Comparison of ENCODE assay signal across 8 cellular contexts in the genomic region with DNA sequence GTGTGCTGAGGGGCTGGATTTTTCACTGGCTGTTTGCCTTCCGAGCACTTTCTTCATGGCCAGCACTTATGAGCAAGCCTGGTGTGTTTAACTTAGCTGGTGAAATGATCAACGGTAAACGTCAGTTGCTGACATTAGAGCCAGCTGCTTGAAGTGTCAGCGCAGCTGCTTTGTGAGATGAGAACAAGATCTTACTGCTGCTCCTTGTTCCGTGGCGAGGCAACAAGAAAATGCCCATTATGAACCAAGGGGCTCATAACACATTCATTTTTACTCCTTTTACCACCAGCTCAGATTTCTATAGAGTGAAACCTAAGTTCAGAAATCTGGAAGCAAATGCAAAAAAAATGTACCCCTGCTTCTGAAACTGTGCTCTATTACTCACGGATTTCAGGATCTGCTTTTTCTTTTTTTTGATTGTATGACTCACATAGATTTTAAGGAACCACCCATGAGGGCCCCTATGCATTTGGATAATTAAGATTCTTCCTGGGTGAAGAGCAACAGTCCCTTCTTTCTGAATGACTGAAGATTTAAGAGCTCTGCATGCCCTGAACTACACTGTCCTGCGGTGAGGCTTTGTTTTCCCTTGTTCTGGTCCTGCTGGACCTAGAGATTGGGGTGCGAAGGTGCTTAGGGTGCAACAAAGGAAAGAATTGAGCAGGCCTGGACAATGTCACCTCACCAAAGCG.
DNase-seq lines count a peak whose midpoint lies in the region; FAIRE-seq and TF ChIP-seq lines count a peak whose summit lies in the region.

No MANE protein-coding gene starts in this region.

- 12 to 18% methylated on average over 7 to 10 of the region's 10 CpGs for WGBS in transverse colon (ENCODE audit: low coverage in 1 of 2), 2 donors

- H3K27ac Mint-ChIP-seq in activated T-helper 1 cell treated with anti-CD3 and anti-CD28 coated beads, Interleukin-12 subunit alpha, Interleukin-12 subunit beta, Interleukin-2, Interleukin-4 antibody, amounts not matched to agents 30 ng/mL and 10 ng/mL and 1 ng/mL, durations not matched to agents 14 hours and 24 hours and 36 hours: peak overlapping the region; percentile 21
- H3K27ac Mint-ChIP-seq in CD8-positive, alpha-beta memory T cell: no peak overlapping the region

- TF ChIP-seq EP300 in transverse colon (IDR thresholded peaks at IDR 0.05; ENCODE audit: low read depth): no peak

- H3K27me3 Mint-ChIP-seq in activated T-helper 1 cell treated with anti-CD3 and anti-CD28 coated beads, Interleukin-12 subunit alpha, Interleukin-12 subunit beta, Interleukin-2, Interleukin-4 antibody, amounts not matched to agents 30 ng/mL and 10 ng/mL and 1 ng/mL, durations not matched to agents 14 hours and 24 hours and 36 hours (ENCODE audit: insufficient read depth): peaks cover 8% of the 10 kb centered on the region
- peaks cover 3 to 39% of the 10 kb centered on the region in 2 donors for H3K27me3 Mint-ChIP-seq in CD8-positive, alpha-beta memory T cell

- peaks cover 14% of the 10 kb centered on the region for H3K4me1 Mint-ChIP-seq in activated T-helper 1 cell treated with anti-CD3 and anti-CD28 coated beads, Interleukin-12 subunit alpha, Interleukin-12 subunit beta, Interleukin-2, Interleukin-4 antibody, amounts not matched to agents 30 ng/mL and 10 ng/mL and 1 ng/mL, durations not matched to agents 14 hours and 24 hours and 36 hours (ENCODE audit: low read depth)
- H3K4me1 Mint-ChIP-seq in CD8-positive, alpha-beta memory T cell: no peaks in the 10 kb centered on the region

- no peak for TF ChIP-seq POLR2A in transverse colon (IDR thresholded peaks at IDR 0.05)

- CTCF ChIA-PET in CD8-positive, alpha-beta memory T cell (lab: Charles Lee): no interaction called here

- FAIRE-seq in islet of Langerhans (lab: Jason Lieb, UNC) (peak; percentile 93), GM19239 (lab: Jason Lieb, UNC) (no peak)

- H3K36me3 Mint-ChIP-seq in activated T-helper 1 cell treated with anti-CD3 and anti-CD28 coated beads, Interleukin-12 subunit alpha, Interleukin-12 subunit beta, Interleukin-2, Interleukin-4 antibody, amounts not matched to agents 30 ng/mL and 10 ng/mL and 1 ng/mL, durations not matched to agents 14 hours and 24 hours and 36 hours (ENCODE audit: low read depth): no peaks in the 10 kb centered on the region
- H3K36me3 Mint-ChIP-seq in CD8-positive, alpha-beta memory T cell: no peaks in the 10 kb centered on the region

- no peaks in the 10 kb centered on the region for H3K36me3 ChIP-seq in transverse colon
- H3K36me3 ChIP-seq in CD8-positive, alpha-beta memory T cell (ENCODE audit: insufficient read depth, low read length): no peaks in the 10 kb centered on the region

- POLR2A ChIA-PET in CD8-positive, alpha-beta memory T cell (lab: Charles Lee): no interaction called here

- intact Hi-C loops in activated T-helper 1 cell treated with anti-CD3 and anti-CD28 coated beads, Interleukin-12 subunit alpha, Interleukin-12 subunit beta, Interleukin-2, Interleukin-4 antibody, amounts not matched to agents 30 ng/mL and 10 ng/mL and 1 ng/mL, durations not matched to agents 14 hours and 24 hours and 36 hours (cut with micrococcal nuclease): loop anchor here (2.0 to 5.0 kb wide), 3 partner anchors 49 to 75 kb away; a partner anchor contains a TSS
- intact Hi-C loops in transverse colon (cut with DNase I; ENCODE audit: low total_unique reads): no loop called here

- H3K4me1 ChIP-seq in transverse colon: peaks cover 34 to 58% (median 42%) of the 10 kb centered on the region in 4 donors
- H3K4me1 ChIP-seq in CD8-positive, alpha-beta memory T cell (ENCODE audit: insufficient read depth, low read length): no peaks in the 10 kb centered on the region

- H3K27ac ChIP-seq in transverse colon: peak overlapping the region; percentile 44 to 78 (median 75)
- H3K27ac ChIP-seq in CD8-positive, alpha-beta memory T cell (ENCODE audit: low read depth, low read length): no peak overlapping the region

- H3K9me3 ChIP-seq in transverse colon: no peaks in the 10 kb centered on the region
- no peaks in the 10 kb centered on the region for H3K9me3 ChIP-seq in CD8-positive, alpha-beta memory T cell (ENCODE audit: low read length)

- H3K9me3 Mint-ChIP-seq in activated T-helper 1 cell treated with anti-CD3 and anti-CD28 coated beads, Interleukin-12 subunit alpha, Interleukin-12 subunit beta, Interleukin-2, Interleukin-4 antibody, amounts not matched to agents 30 ng/mL and 10 ng/mL and 1 ng/mL, durations not matched to agents 14 hours and 24 hours and 36 hours: no peaks in the 10 kb centered on the region
- H3K9me3 Mint-ChIP-seq in CD8-positive, alpha-beta memory T cell: no peaks in the 10 kb centered on the region

- peak; percentile 58 for DNase-seq in DMS79 (lab: John Stamatoyannopoulos, UW)
- peak; percentile 77 to 89 (median 84) for DNase-seq in NCI-H1417 (lab: John Stamatoyannopoulos, UW)
- DNase-seq in activated T-helper 1 cell treated with anti-CD3 and anti-CD28 coated beads, Interleukin-12 subunit alpha, Interleukin-12 subunit beta, Interleukin-2, Interleukin-4 antibody, amounts not matched to agents 30 ng/mL and 10 ng/mL and 1 ng/mL, durations not matched to agents 14 hours and 24 hours and 36 hours (ENCODE audit: low spot score): no peak
- peak; percentile 29 for DNase-seq in transverse colon
- no peak for DNase-seq in NCI-H146 (lab: John Stamatoyannopoulos, UW)
- DNase-seq in GM19239 (ENCODE audit: insufficient read length, low spot score): no peak
- DNase-seq in CD8-positive, alpha-beta memory T cell: no peak

- no peak overlapping the region for H3K4me3 Mint-ChIP-seq in activated T-helper 1 cell treated with anti-CD3 and anti-CD28 coated beads, Interleukin-12 subunit alpha, Interleukin-12 subunit beta, Interleukin-2, Interleukin-4 antibody, amounts not matched to agents 30 ng/mL and 10 ng/mL and 1 ng/mL, durations not matched to agents 14 hours and 24 hours and 36 hours
- no peak overlapping the region for H3K4me3 Mint-ChIP-seq in CD8-positive, alpha-beta memory T cell

- no peak overlapping the region for H3K4me3 ChIP-seq in transverse colon
- H3K4me3 ChIP-seq in CD8-positive, alpha-beta memory T cell (ENCODE audit: low read length): no peak overlapping the region

- in situ Hi-C loops in transverse colon (cut with MboI; ENCODE audit: low pct_ligation_motif_present in 1 of 4, low pct_unique_long_range_greater_than_20kb in 1 of 4, low sequenced_read_pairs in 3 of 4): no loop called here

- H3K27me3 ChIP-seq in transverse colon: no peaks in the 10 kb centered on the region
- no peaks in the 10 kb centered on the region for H3K27me3 ChIP-seq in CD8-positive, alpha-beta memory T cell (ENCODE audit: insufficient read depth, low read length, poor library complexity, severe bottlenecking)

- TF ChIP-seq CTCF in transverse colon (IDR thresholded peaks at IDR 0.05): no peak

Comparison
In these comparisons a context has a peak if more than half of its experiments do, and no peak if none do; other contexts are left out.
1. DNase-seq: peak in DMS79 (single experiment), NCI-H1417 (3 of 3) and transverse colon (single experiment); none in activated T-helper 1 cell treated with anti-CD3 and anti-CD28 coated beads, Interleukin-12 subunit alpha, Interleukin-12 subunit beta, Interleukin-2, Interleukin-4 antibody, amounts not matched to agents 30 ng/mL and 10 ng/mL and 1 ng/mL, durations not matched to agents 14 hours and 24 hours and 36 hours (single experiment), NCI-H146 (single experiment), GM19239 (single experiment) and CD8-positive, alpha-beta memory T cell (0 of 5).